Comparison of ENCODE assay signal across 30 cellular contexts in genomic region chr10:69401416-69401815, GRCh38. TPM values are rescaled to one million over a fixed set of nuclear protein-coding genes. Genes with fewer than 3 reads are reported as not detected.
"Had no signal": no experiment of that assay in that cellular context is flagged by ENCODE, and none has a peak within 500 bp of the region (broad histone marks: within the 10 kb centered on the region; RNA-seq: fewer than 3 reads in every experiment).

No MANE protein-coding gene starts in this region.

- H3K4me3 ChIP-seq: gastroesophageal sphincter, tibial nerve, uterus had no signal

- DNase-seq: activated B cell treated with CpG ODN at 0.5 μM for 24 hours; activated CD4-positive, alpha-beta T cell treated with anti-CD3 and anti-CD28 coated beads for 36 hours; activated CD4-positive, alpha-beta T cell treated with anti-CD3 and anti-CD28 coated beads, Interleukin-2, amount 50 U/mL, for 48 hours; activated CD8-positive, alpha-beta memory T cell treated with anti-CD3 and anti-CD28 coated beads, Interleukin-2, amount 50 U/mL, for 48 hours; activated effector memory CD4-positive, alpha-beta T cell treated with anti-CD3 and anti-CD28 coated beads, Interleukin-2, amount 50 U/mL, for 16 hours; activated T-cell treated with anti-CD3 and anti-CD28 coated beads, Interleukin-2, amount 50 U/mL, for 72 hours; amniotic stem cell; cerebellar nuclear complex; cortex of kidney; endodermal cell; islet precursor cell; left cardiac atrium; mesenchymal stem cell; nucleus accumbens; stimulated activated CD4-positive, alpha-beta T cell treated with anti-CD3 and anti-CD28 coated beads, Interleukin-12 subunit alpha, Interleukin-12 subunit beta, amount 100 ng/mL, for 4 hours; stimulated activated CD4-positive, alpha-beta T cell treated with anti-CD3 and anti-CD28 coated beads, Interleukin-4, amount 100 ng/mL, for 4 hours; T-helper 9 cell; uterus had no signal

- ATAC-seq: activated CD4-positive, alpha-beta T cell treated with anti-CD3 and anti-CD28 coated beads for 36 hours; activated naive CD4-positive, alpha-beta T cell treated with anti-CD3 and anti-CD28 coated beads, Interleukin-2, amount 50 U/mL, for 72 hours; activated T-cell treated with anti-CD3 and anti-CD28 coated beads, Interleukin-2, amount 50 U/mL, for 72 hours; gastroesophageal sphincter; left cardiac atrium; right cardiac atrium had no signal

- H3K27me3 Mint-ChIP-seq: activated B cell treated with CpG ODN at 0.5 μM for 24 hours; activated CD4-positive, alpha-beta T cell treated with anti-CD3 and anti-CD28 coated beads for 36 hours; stimulated activated naive CD8-positive, alpha-beta T cell treated with anti-CD3 and anti-CD28 coated beads, Interleukin-15, Interleukin-2, amounts not matched to agents 100 ng/mL and 50 ng/mL, for 24 hours had no signal

- H3K27ac ChIP-seq: epithelial cell of prostate, parathyroid adenoma had no signal

- H3K27ac Mint-ChIP-seq: activated B cell treated with CpG ODN at 0.5 μM for 24 hours; activated CD4-positive, alpha-beta T cell treated with anti-CD3 and anti-CD28 coated beads for 36 hours; activated T-cell treated with anti-CD3 and anti-CD28 coated beads, Interleukin-2, amount 50 U/mL, for 72 hours; endodermal cell; stimulated activated naive CD8-positive, alpha-beta T cell treated with anti-CD3 and anti-CD28 coated beads, Interleukin-15, Interleukin-2, amounts not matched to agents 100 ng/mL and 50 ng/mL, for 24 hours had no signal

- H3K9me3 Mint-ChIP-seq: activated B cell treated with CpG ODN at 0.5 μM for 24 hours; activated naive CD4-positive, alpha-beta T cell treated with anti-CD3 and anti-CD28 coated beads, Interleukin-2, amount 50 U/mL, for 72 hours; activated T-cell treated with anti-CD3 and anti-CD28 coated beads, Interleukin-2, amount 50 U/mL, for 72 hours; endodermal cell; nephron; stimulated activated naive CD8-positive, alpha-beta T cell treated with anti-CD3 and anti-CD28 coated beads, Interleukin-15, Interleukin-2, amounts not matched to agents 100 ng/mL and 50 ng/mL, for 24 hours had no signal

- H3K9me3 ChIP-seq: gastroesophageal sphincter, tibial nerve, uterus had no signal

- H3K4me3 Mint-ChIP-seq: activated B cell treated with CpG ODN at 0.5 μM for 24 hours; activated CD4-positive, alpha-beta T cell treated with anti-CD3 and anti-CD28 coated beads for 36 hours; activated T-cell treated with anti-CD3 and anti-CD28 coated beads, Interleukin-2, amount 50 U/mL, for 72 hours; endodermal cell; nephron; stimulated activated naive CD8-positive, alpha-beta T cell treated with anti-CD3 and anti-CD28 coated beads, Interleukin-15, Interleukin-2, amounts not matched to agents 100 ng/mL and 50 ng/mL, for 24 hours had no signal

- H3K4me1 Mint-ChIP-seq: activated B cell treated with CpG ODN at 0.5 μM for 24 hours; activated CD4-positive, alpha-beta T cell treated with anti-CD3 and anti-CD28 coated beads for 36 hours had no signal

- H3K36me3 ChIP-seq: uterus had no signal

- H3K27me3 ChIP-seq: gastroesophageal sphincter, tibial nerve, uterus had no signal

RNA-seq across cellular contexts. Expression of gene TACR2, which starts 15.3 kb away (rescaled TPM):
- total RNA-seq: activated B cell treated with CpG ODN at 0.5 μM for 24 hours; activated CD4-positive, alpha-beta T cell treated with anti-CD3 and anti-CD28 coated beads for 36 hours; activated CD8-positive, alpha-beta memory T cell treated with anti-CD3 and anti-CD28 coated beads for 36 hours; activated T-cell treated with anti-CD3 and anti-CD28 coated beads, Interleukin-2, amount 50 U/mL, for 72 hours; endodermal cell; mononuclear cell; skeletal muscle tissue; T-helper 1 cell treated with Interleukin-12 subunit alpha and Interleukin-12 subunit beta and Interleukin-4 antibody, amounts not matched to agents 30 ng/mL and 1 ng/mL, for 36 hours had no signal
